24 cellular contexts compared by ENCODE assay signal in the genomic region with DNA sequence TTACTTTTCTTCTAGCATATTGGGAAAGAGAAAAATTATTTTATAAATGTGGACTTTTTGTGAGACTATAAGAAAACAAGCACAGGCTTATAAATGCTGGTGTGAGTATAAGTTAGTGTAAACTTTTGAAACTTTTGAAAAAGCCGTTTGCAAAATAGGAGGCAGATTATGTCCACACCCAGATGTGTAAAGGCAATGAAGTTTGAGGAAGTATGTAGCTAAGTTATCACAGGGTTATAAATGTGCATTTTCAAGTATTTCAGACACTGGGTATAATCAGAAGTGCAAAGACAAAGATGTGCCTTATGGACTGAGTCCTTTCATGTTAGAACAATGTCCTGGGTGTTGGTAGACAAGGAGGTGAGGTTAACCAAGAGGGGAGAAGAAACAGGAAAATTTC.
"Had no signal": no experiment of that assay in that cellular context is flagged by ENCODE, and none has a peak within 500 bp of the region (broad histone marks: within the 10 kb centered on the region; RNA-seq: fewer than 3 reads in every experiment).

No MANE protein-coding gene starts in this region.

- DNase-seq: activated CD4-positive, alpha-beta T cell treated with anti-CD3 and anti-CD28 coated beads for 48 hours; activated CD4-positive, alpha-beta T cell treated with anti-CD3 and anti-CD28 coated beads, Interleukin-2, amount 50 U/mL, for 48 hours; activated CD8-positive, alpha-beta memory T cell treated with anti-CD3 and anti-CD28 coated beads for 24 hours; activated gamma-delta T cell; activated naive CD4-positive, alpha-beta T cell treated with anti-CD3 and anti-CD28 coated beads, Interleukin-2, amount 10 ng/mL, durations not matched to agents 7 days and 5 days; activated naive CD8-positive, alpha-beta T cell treated with anti-CD3 and anti-CD28 coated beads, Interleukin-2, amount 50 U/mL, for 24 hours; activated T-cell treated with anti-CD3 and anti-CD28 coated beads, Interleukin-2, amount 50 U/mL, for 1 hour; amygdala; effector CD8-positive, alpha-beta T cell; islet precursor cell; left ventricle myocardium superior; nucleus accumbens; pancreas; psoas muscle; sigmoid colon; small intestine; stimulated activated CD4-positive, alpha-beta T cell treated with anti-CD3 and anti-CD28 coated beads, Interleukin-4, amount 100 ng/mL, for 24 hours; stimulated activated naive CD8-positive, alpha-beta T cell treated with anti-CD3 and anti-CD28 coated beads, Interleukin-15, amount 100 ng/mL, for 72 hours; substantia nigra; thyroid gland; upper lobe of left lung; WERI-Rb-1 had no signal

- H3K36me3 ChIP-seq: pancreas, sigmoid colon, thyroid gland, upper lobe of left lung, WERI-Rb-1 had no signal

- H3K9me3 ChIP-seq: pancreas, psoas muscle, sigmoid colon, thyroid gland, upper lobe of left lung had no signal

- ATAC-seq: activated CD4-positive, CD25-positive, alpha-beta regulatory T cell treated with anti-CD3 and anti-CD28 coated beads, Interleukin-2, amount 50 U/mL, for 24 hours; activated naive CD8-positive, alpha-beta T cell treated with anti-CD3 and anti-CD28 coated beads, Interleukin-2, amount 50 U/mL, for 24 hours; left ventricle myocardium superior; pancreas; psoas muscle; stimulated activated memory B cell treated with anti-CD40 and anti-IgM and Interleukin-4, amounts not matched to agents 10 μg/mL and 1 μg/mL and 100 μg/mL, for 72 hours; stimulated activated naive CD8-positive, alpha-beta T cell treated with anti-CD3 and anti-CD28 coated beads, Interleukin-15, amount 100 ng/mL, for 72 hours had no signal

- H3K27ac ChIP-seq: pancreas, psoas muscle, sigmoid colon, thyroid gland, WERI-Rb-1 had no signal

- H3K4me3 ChIP-seq: pancreas, psoas muscle, sigmoid colon, thyroid gland, upper lobe of left lung had no signal

- H3K4me1 ChIP-seq: pancreas, psoas muscle, sigmoid colon, thyroid gland, upper lobe of left lung had no signal

- H3K27me3 ChIP-seq: sigmoid colon, thyroid gland, upper lobe of left lung had no signal
